Comparison of ENCODE assay signal across 23 cellular contexts in the genomic region with DNA sequence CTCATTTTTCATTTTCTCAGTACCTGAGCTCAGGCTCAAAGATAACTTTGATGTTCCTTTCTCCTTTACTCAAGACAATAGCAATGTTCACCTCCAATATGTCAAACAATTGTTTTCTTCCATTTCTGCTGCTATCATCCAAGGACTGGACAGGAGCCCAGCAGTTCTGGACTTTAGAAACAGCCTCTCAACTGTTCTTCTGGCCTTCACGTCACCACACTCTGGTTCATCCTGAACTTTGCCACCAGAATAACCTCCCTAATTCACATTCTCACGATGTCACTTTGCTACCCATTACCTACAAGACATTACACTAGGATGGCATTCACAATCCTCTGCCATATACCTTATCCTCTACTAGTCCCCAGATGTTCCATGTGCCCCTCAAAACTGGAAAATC.
DNase-seq lines count a peak whose midpoint lies in the region; ATAC-seq and TF ChIP-seq lines count a peak whose summit lies in the region.
"Had no signal": no experiment of that assay in that cellular context is flagged by ENCODE, and none has a peak within 500 bp of the region (broad histone marks: within the 10 kb centered on the region; RNA-seq: fewer than 3 reads in every experiment).

No MANE protein-coding gene starts in this region.

- ATAC-seq in activated naive CD8-positive, alpha-beta T cell treated with anti-CD3 and anti-CD28 coated beads, Interleukin-2, amount 50 U/mL, for 24 hours: no peak
- ATAC-seq in right lobe of liver (peak; percentile 62 to 75 (median 66)), GM23338 (no peak)
- no peak for ATAC-seq in activated CD8-positive, alpha-beta T cell treated with anti-CD3 and anti-CD28 coated beads for 36 hours
- ATAC-seq: A549; CD8-positive, alpha-beta T cell; GM12878 had no signal

- peaks cover 0 to 13% (median 6%) of the 10 kb centered on the region in 4 donors for H3K4me1 ChIP-seq in esophagus muscularis mucosa
- peaks cover 0 to 30% (median 12%) of the 10 kb centered on the region in 4 donors for H3K4me1 ChIP-seq in right lobe of liver
- no peaks in the 10 kb centered on the region for H3K4me1 ChIP-seq in GM23338 (ENCODE audit: insufficient read depth)
- H3K4me1 ChIP-seq: A549; BLaER1 treated with 17β-estradiol and CSF1 and Interleukin-3, amounts not matched to agents 10 nM and 100 nM had no signal

- no peak for TF ChIP-seq EP300 in esophagus muscularis mucosa (IDR thresholded peaks at IDR 0.05)

- DNase-seq in activated naive CD8-positive, alpha-beta T cell treated with anti-CD3 and anti-CD28 coated beads, Interleukin-2, amount 50 U/mL, for 24 hours: no peak
- DNase-seq in activated naive CD8-positive, alpha-beta T cell treated with anti-CD3 and anti-CD28 coated beads for 36 hours: no peak
- DNase-seq in esophagus muscularis mucosa (ENCODE audit: extremely low spot score) (peak; percentile 37), right lobe of liver (no peak), GM23338 (ENCODE audit: low spot score) (no peak)
- DNase-seq in activated CD8-positive, alpha-beta T cell treated with anti-CD3 and anti-CD28 coated beads for 36 hours: no peak
- no peak for DNase-seq in activated CD4-positive, alpha-beta T cell treated with anti-CD3 and anti-CD28 coated beads for 48 hours
- DNase-seq: AML-193; Caco-2; Calu3; CD4-positive, alpha-beta T cell; CD8-positive, alpha-beta T cell; DMS79; DND-41; EL; GDM1 had no signal

- no peaks in the 10 kb centered on the region for H3K36me3 ChIP-seq in esophagus muscularis mucosa
- H3K36me3 ChIP-seq in right lobe of liver: no peaks in the 10 kb centered on the region
- no peaks in the 10 kb centered on the region for H3K36me3 ChIP-seq in GM23338 (ENCODE audit: insufficient read depth)
- H3K36me3 ChIP-seq: BLaER1 treated with 17β-estradiol and CSF1 and Interleukin-3, amounts not matched to agents 10 nM and 100 nM had no signal

- POLR2A ChIA-PET in activated CD8-positive, alpha-beta T cell treated with anti-CD3 and anti-CD28 coated beads for 36 hours (lab: Charles Lee): no interaction called here

- H3K4me1 Mint-ChIP-seq in activated naive CD8-positive, alpha-beta T cell treated with anti-CD3 and anti-CD28 coated beads, Interleukin-2, amount 50 U/mL, for 24 hours: peaks cover 7% of the 10 kb centered on the region
- H3K4me1 Mint-ChIP-seq in activated naive CD8-positive, alpha-beta T cell treated with anti-CD3 and anti-CD28 coated beads for 36 hours: peaks cover 3% of the 10 kb centered on the region
- peaks cover 36% of the 10 kb centered on the region for H3K4me1 Mint-ChIP-seq in brain
- no peaks in the 10 kb centered on the region for H3K4me1 Mint-ChIP-seq in GM23338
- H3K4me1 Mint-ChIP-seq in activated CD8-positive, alpha-beta T cell treated with anti-CD3 and anti-CD28 coated beads for 36 hours (ENCODE audit: low read depth): peaks cover 4% of the 10 kb centered on the region
- H3K4me1 Mint-ChIP-seq: B cell had no signal

- H3K4me2 ChIP-seq in GM23338: no peak overlapping the region
- H3K4me2 ChIP-seq: A549; BLaER1 treated with 17β-estradiol and CSF1 and Interleukin-3, amounts not matched to agents 10 nM and 100 nM had no signal

- H3K27me3 Mint-ChIP-seq in activated naive CD8-positive, alpha-beta T cell treated with anti-CD3 and anti-CD28 coated beads, Interleukin-2, amount 50 U/mL, for 24 hours: peaks cover 16% of the 10 kb centered on the region
- peaks cover 17% of the 10 kb centered on the region for H3K27me3 Mint-ChIP-seq in activated naive CD8-positive, alpha-beta T cell treated with anti-CD3 and anti-CD28 coated beads for 36 hours
- H3K27me3 Mint-ChIP-seq in brain: no peaks in the 10 kb centered on the region
- peaks cover 4% of the 10 kb centered on the region for H3K27me3 Mint-ChIP-seq in GM23338 (ENCODE audit: insufficient read depth, low read depth, poor library complexity)
- H3K27me3 Mint-ChIP-seq in activated CD8-positive, alpha-beta T cell treated with anti-CD3 and anti-CD28 coated beads for 36 hours: peaks cover 25% of the 10 kb centered on the region

- intact Hi-C loops in esophagus muscularis mucosa (cut with DNase I): no loop called here
- intact Hi-C loops in right lobe of liver (cut with DNase I): no loop called here
- intact Hi-C loops in activated CD8-positive, alpha-beta T cell treated with anti-CD3 and anti-CD28 coated beads for 36 hours (cut with micrococcal nuclease): no loop called here

- no peak for TF ChIP-seq CTCF in brain (conservative IDR thresholded peaks at IDR 0.05)
- TF ChIP-seq CTCF in esophagus muscularis mucosa (IDR thresholded peaks at IDR 0.05): no peak
- no peak for TF ChIP-seq CTCF in right lobe of liver (IDR thresholded peaks at IDR 0.05)
- no peak for TF ChIP-seq CTCF in GM23338 (conservative IDR thresholded peaks at IDR 0.05; ENCODE audit: low read depth in 2 of 2)
- TF ChIP-seq CTCF in activated CD8-positive, alpha-beta T cell treated with anti-CD3 and anti-CD28 coated beads for 36 hours (IDR thresholded peaks at IDR 0.05): no peak

- H3K9me3 Mint-ChIP-seq in activated naive CD8-positive, alpha-beta T cell treated with anti-CD3 and anti-CD28 coated beads, Interleukin-2, amount 50 U/mL, for 24 hours: no peaks in the 10 kb centered on the region
- H3K9me3 Mint-ChIP-seq in activated naive CD8-positive, alpha-beta T cell treated with anti-CD3 and anti-CD28 coated beads for 36 hours: no peaks in the 10 kb centered on the region
- H3K9me3 Mint-ChIP-seq in brain (peaks cover 0 to 12% (median 6%) of the 10 kb centered on the region in 5 experiments), GM23338 (peaks cover 14% of the 10 kb centered on the region)
- H3K9me3 Mint-ChIP-seq in activated CD8-positive, alpha-beta T cell treated with anti-CD3 and anti-CD28 coated beads for 36 hours: no peaks in the 10 kb centered on the region
- H3K9me3 Mint-ChIP-seq: CD4-positive, alpha-beta T cell; CD8-positive, alpha-beta T cell had no signal

- H3K4me3 ChIP-seq in esophagus muscularis mucosa: no peak overlapping the region
- no peak overlapping the region for H3K4me3 ChIP-seq in right lobe of liver
- no peak overlapping the region for H3K4me3 ChIP-seq in GM23338
- H3K4me3 ChIP-seq: A549; BLaER1 treated with 17β-estradiol and CSF1 and Interleukin-3, amounts not matched to agents 10 nM and 100 nM; GM12878 had no signal

- H3K27ac Mint-ChIP-seq in activated naive CD8-positive, alpha-beta T cell treated with anti-CD3 and anti-CD28 coated beads, Interleukin-2, amount 50 U/mL, for 24 hours: peak overlapping the region; percentile 17
- no peak overlapping the region for H3K27ac Mint-ChIP-seq in activated naive CD8-positive, alpha-beta T cell treated with anti-CD3 and anti-CD28 coated beads for 36 hours
- H3K27ac Mint-ChIP-seq in brain (peak overlapping the region in 4 of 5 experiments; percentile 0 to 92 (median 42)), GM23338 (no peak overlapping the region)
- no peak overlapping the region for H3K27ac Mint-ChIP-seq in activated CD8-positive, alpha-beta T cell treated with anti-CD3 and anti-CD28 coated beads for 36 hours
- H3K27ac Mint-ChIP-seq: B cell; CD4-positive, alpha-beta T cell; CD8-positive, alpha-beta T cell had no signal

- H3K36me3 Mint-ChIP-seq in activated naive CD8-positive, alpha-beta T cell treated with anti-CD3 and anti-CD28 coated beads, Interleukin-2, amount 50 U/mL, for 24 hours (ENCODE audit: low read depth): no peaks in the 10 kb centered on the region
- H3K36me3 Mint-ChIP-seq in activated naive CD8-positive, alpha-beta T cell treated with anti-CD3 and anti-CD28 coated beads for 36 hours: no peaks in the 10 kb centered on the region
- H3K36me3 Mint-ChIP-seq in brain (no peaks in the 10 kb centered on the region), GM23338 (ENCODE audit: low read depth) (no peaks in the 10 kb centered on the region)
- no peaks in the 10 kb centered on the region for H3K36me3 Mint-ChIP-seq in activated CD8-positive, alpha-beta T cell treated with anti-CD3 and anti-CD28 coated beads for 36 hours (ENCODE audit: low read depth)
- H3K36me3 Mint-ChIP-seq: CD8-positive, alpha-beta T cell had no signal

- H3K27ac ChIP-seq in esophagus muscularis mucosa (replicated peaks in 1 of 4): no peak overlapping the region
- H3K27ac ChIP-seq in right lobe of liver: peak overlapping the region in 1 of 3 donors; percentile 14
- H3K27ac ChIP-seq in GM23338 (ENCODE audit: low read depth): no peak overlapping the region
- H3K27ac ChIP-seq: 22Rv1; A549; BLaER1 treated with 17β-estradiol and CSF1 and Interleukin-3, amounts not matched to agents 10 nM and 100 nM; C4-2B had no signal

- no peaks in the 10 kb centered on the region for H3F3A ChIP-seq in GM23338 (replicated peaks; ENCODE audit: low read depth)

- H4K20me1 ChIP-seq in GM23338 (replicated peaks; ENCODE audit: insufficient read depth): no peaks in the 10 kb centered on the region
- H4K20me1 ChIP-seq: BLaER1 treated with 17β-estradiol and CSF1 and Interleukin-3, amounts not matched to agents 10 nM and 100 nM had no signal

- TF ChIP-seq POLR2A in esophagus muscularis mucosa (IDR thresholded peaks at IDR 0.05; ENCODE audit: low read depth): no peak
- no peak for TF ChIP-seq POLR2A in right lobe of liver (IDR thresholded peaks at IDR 0.05)

- H3K27me3 ChIP-seq in esophagus muscularis mucosa: no peaks in the 10 kb centered on the region
- no peaks in the 10 kb centered on the region for H3K27me3 ChIP-seq in right lobe of liver
- no peaks in the 10 kb centered on the region for H3K27me3 ChIP-seq in GM23338 (ENCODE audit: insufficient read depth)
- H3K27me3 ChIP-seq: BLaER1 treated with 17β-estradiol and CSF1 and Interleukin-3, amounts not matched to agents 10 nM and 100 nM had no signal

- WGBS in esophagus muscularis mucosa: 95% methylated on average over 2 of the region's 2 CpGs
- 50% methylated on average over 2 of the region's 2 CpGs for WGBS in right lobe of liver (ENCODE audit: insufficient coverage, low coverage, low lambda C conversion rate, missing lambda C conversion rate)

- no peaks in the 10 kb centered on the region for H3K9me3 ChIP-seq in esophagus muscularis mucosa
- H3K9me3 ChIP-seq in right lobe of liver: no peaks in the 10 kb centered on the region
- H3K9me3 ChIP-seq: A549, Caco-2 had no signal

- H3K79me2 ChIP-seq in GM23338 (replicated peaks; ENCODE audit: insufficient read depth): no peaks in the 10 kb centered on the region

- CTCF ChIA-PET in activated CD8-positive, alpha-beta T cell treated with anti-CD3 and anti-CD28 coated beads for 36 hours (lab: Charles Lee): no interaction called here

- H3K4me3 Mint-ChIP-seq in activated naive CD8-positive, alpha-beta T cell treated with anti-CD3 and anti-CD28 coated beads, Interleukin-2, amount 50 U/mL, for 24 hours: no peak overlapping the region
- no peak overlapping the region for H3K4me3 Mint-ChIP-seq in activated naive CD8-positive, alpha-beta T cell treated with anti-CD3 and anti-CD28 coated beads for 36 hours
- no peak overlapping the region for H3K4me3 Mint-ChIP-seq in brain
- no peak overlapping the region for H3K4me3 Mint-ChIP-seq in GM23338
- H3K4me3 Mint-ChIP-seq in activated CD8-positive, alpha-beta T cell treated with anti-CD3 and anti-CD28 coated beads for 36 hours: no peak overlapping the region
- H3K4me3 Mint-ChIP-seq: B cell; CD4-positive, alpha-beta T cell; CD8-positive, alpha-beta T cell had no signal

- 0 out of 2 replicates have a peak, but pooled peaks cover 5% of the 10 kb centered on the region for H3K9me2 ChIP-seq in GM23338 (ENCODE audit: insufficient read depth)

- no peak overlapping the region for H2AFZ ChIP-seq in GM23338

Comparison
In these comparisons a context has a peak if more than half of its experiments do, and no peak if none do; other contexts are left out.
1. H3K27ac Mint-ChIP-seq: peak in activated naive CD8-positive, alpha-beta T cell treated with anti-CD3 and anti-CD28 coated beads, Interleukin-2, amount 50 U/mL, for 24 hours (single experiment) and brain (4 of 5); none in activated naive CD8-positive, alpha-beta T cell treated with anti-CD3 and anti-CD28 coated beads for 36 hours (single experiment), GM23338 (single experiment) and activated CD8-positive, alpha-beta T cell treated with anti-CD3 and anti-CD28 coated beads for 36 hours (single experiment).
2. ATAC-seq: peak in right lobe of liver (4 of 4); none in activated naive CD8-positive, alpha-beta T cell treated with anti-CD3 and anti-CD28 coated beads, Interleukin-2, amount 50 U/mL, for 24 hours (single experiment), GM23338 (single experiment) and activated CD8-positive, alpha-beta T cell treated with anti-CD3 and anti-CD28 coated beads for 36 hours (single experiment).